ENCODE assay signal across 8 cellular contexts in genomic region chr5:75512383-75513074, GRCh38. TPM values are rescaled to one million over a fixed set of nuclear protein-coding genes. Genes with fewer than 3 reads are reported as not detected.
DNase-seq lines count a peak whose midpoint lies in the region; ATAC-seq and TF ChIP-seq lines count a peak whose summit lies in the region.

No MANE protein-coding gene starts in this region.

- peaks cover 12% of the 10 kb centered on the region; the same call in 1 of the 2 replicates for H4K20me1 ChIP-seq in BLaER1

- H3K36me3 ChIP-seq in BLaER1 (no peaks in the 10 kb centered on the region), HUES48 (ENCODE audit: control insufficient read depth, insufficient read depth, low read length) (no peaks in the 10 kb centered on the region), adrenal gland (replicated peaks in 1 of 2) (no peaks in the 10 kb centered on the region), lower lobe of right lung (no peaks in the 10 kb centered on the region)

- H3K9me3 ChIP-seq in BLaER1 (peaks cover 7% of the 10 kb centered on the region; the same call in 1 of the 2 replicates), HUES48 (ENCODE audit: control insufficient read depth, insufficient read depth, low read length) (no peaks in the 10 kb centered on the region), adrenal gland (replicated peaks in 1 of 3) (no peaks in the 10 kb centered on the region), lower lobe of right lung (no peaks in the 10 kb centered on the region)

- ATAC-seq in lower lobe of right lung (no peak), HG03354 (IDR thresholded peaks at IDR 0.05; ENCODE audit: poor library complexity, severe bottlenecking, unreplicated experiment) (no peak), GM18858 (IDR thresholded peaks at IDR 0.05; ENCODE audit: unreplicated experiment) (no peak)

- H3K4me1 ChIP-seq in BLaER1 (peaks cover 45% of the 10 kb centered on the region), HUES48 (ENCODE audit: control insufficient read depth, insufficient read depth, low read length) (peaks cover 15% of the 10 kb centered on the region), adrenal gland (replicated peaks in 1 of 2) (peaks cover 4 to 44% of the 10 kb centered on the region in 2 donors), lower lobe of right lung (peaks cover 40% of the 10 kb centered on the region)

- peak overlapping the region; percentile 68 for H3K4me2 ChIP-seq in BLaER1

- TF ChIP-seq CTCF in adrenal gland (IDR thresholded peaks at IDR 0.05) = no peak
- TF ChIP-seq CTCF in lower lobe of right lung (IDR thresholded peaks at IDR 0.05) = no peak

- intact Hi-C loops in adrenal gland (cut with DNase I) = loop anchor here in 1 of 2 donors (10.0 kb wide), 1 partner anchor 278 kb away; the partner anchor contains the start of gene ANKRD31
- intact Hi-C loops in lower lobe of right lung (cut with DNase I) = no loop called here

- H3K27ac ChIP-seq in BLaER1 = peak overlapping the region; percentile 75
- H3K27ac ChIP-seq in HUES48 (ENCODE audit: low read depth, low read length) = peak overlapping the region; percentile 65
- H3K27ac ChIP-seq in adrenal gland = peak overlapping the region; percentile 60 to 95 (median 85)
- peak overlapping the region; percentile 89 for H3K27ac ChIP-seq in lower lobe of right lung

- H3K9ac ChIP-seq in BLaER1 (peak overlapping the region; percentile 81), HUES48 (ENCODE audit: low read depth, low read length) (peak overlapping the region; percentile 61; the same call in 1 of the 2 replicates)

- no peaks in the 10 kb centered on the region for H3K27me3 ChIP-seq in BLaER1
- H3K27me3 ChIP-seq in HUES48 (ENCODE audit: control insufficient read depth, insufficient read depth, low read length) = no peaks in the 10 kb centered on the region
- H3K27me3 ChIP-seq in adrenal gland = no peaks in the 10 kb centered on the region
- no peaks in the 10 kb centered on the region for H3K27me3 ChIP-seq in lower lobe of right lung (ENCODE audit: low read depth)

- DNase-seq in adrenal gland = no peak
- DNase-seq in lower lobe of right lung = no peak
- DNase-seq in 8988T = no peak
- DNase-seq in amygdala (lab: John Stamatoyannopoulos, UW) = no peak

- 74 to 78% (median 76%) methylated on average over 16 of the region's 16 CpGs for WGBS in adrenal gland, 4 donors

- H3K4me3 ChIP-seq in BLaER1 (peak overlapping the region; percentile 88), HUES48 (ENCODE audit: low read depth, low read length) (peak overlapping the region; percentile 100), adrenal gland (peak overlapping the region in 3 of 4 donors; percentile 68 to 87 (median 81)), lower lobe of right lung (peak overlapping the region; percentile 77)

- no peak for TF ChIP-seq POLR2A in adrenal gland (IDR thresholded peaks at IDR 0.05)

RNA-seq across cellular contexts. Expression of gene POLK, which starts 0.8 kb away (rescaled TPM):
- total RNA-seq in adrenal gland = 10 to 100 TPM; 16.7 to 63.6 (median 36.5) TPM
- polyA plus RNA-seq in adrenal gland = 10 to 100 TPM in 2 of 3 donors, 1 to 10 TPM in 1; 6.9 to 40.0 (median 10.7) TPM
- 39.6 TPM for total RNA-seq in lower lobe of right lung

RNA-seq across cellular contexts. Expression of gene CERT1, which starts 1.1 kb away (rescaled TPM):
- total RNA-seq in adrenal gland (10 to 100 TPM; 30.6 to 67.6 (median 50.4) TPM), lower lobe of right lung (70.9 TPM)
- polyA plus RNA-seq in adrenal gland = 10 to 100 TPM in 2 of 3 donors, 1 to 10 TPM in 1; 5.7 to 66.6 (median 13.2) TPM
